ENCODE assay signal across 3 cellular contexts in the genomic region with DNA sequence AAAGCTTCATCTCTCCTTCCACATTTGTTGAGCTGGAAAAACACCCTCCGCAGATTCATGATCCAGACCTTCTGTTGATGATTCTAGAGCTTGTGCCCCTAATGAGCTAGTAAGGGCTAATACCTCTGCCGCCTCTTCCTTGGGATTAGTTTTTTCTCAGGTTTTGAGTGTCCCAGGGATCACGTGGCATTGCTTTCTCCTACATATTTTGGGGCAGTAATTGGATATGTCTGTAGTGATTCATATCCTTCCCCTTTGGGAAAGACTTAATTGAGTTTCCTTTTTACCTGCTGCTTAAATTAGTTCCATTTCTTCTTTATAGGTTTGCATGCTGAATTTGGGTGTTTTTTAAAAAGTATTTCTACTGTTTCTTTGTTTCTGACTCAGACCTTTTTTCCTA.
A peak's percentile ranks its signal among the peaks of the same experiment; 100 is the strongest.
TF ChIP-seq lines count a peak whose summit lies in the region.

No MANE protein-coding gene starts in this region.

TF ChIP-seq in SK-N-SH, 30 proteins besides CTCF, POLR2A, EP300 and RAD21:
- no peak for TF ChIP-seq FOSL2 (IDR thresholded peaks at IDR 0.05; ENCODE audit: borderline replicate concordance, low read depth)
- 0 out of 2 replicates have a peak, but pooled peaks have one; percentile 29 for TF ChIP-seq USF1 (IDR thresholded peaks at IDR 0.05; ENCODE audit: borderline replicate concordance, low read depth)
- no peak for TF ChIP-seq TAF1 (IDR thresholded peaks at IDR 0.05; ENCODE audit: borderline replicate concordance, low read depth, low read length)
TF ChIP-seq in SK-N-SH: peak in this region for 1.

TF ChIP-seq in SK-N-SH treated with all-trans-retinoic acid at 6 μM for 48 hours, 23 proteins besides CTCF, POLR2A, EP300 and RAD21:
- TF ChIP-seq ISL1 (CRISPR knock-in tag; IDR thresholded peaks at IDR 0.05) (no peak), TCF4 (CRISPR knock-in tag; IDR thresholded peaks at IDR 0.05; ENCODE audit: borderline replicate concordance) (no peak), TOX (CRISPR knock-in tag; IDR thresholded peaks at IDR 0.05; ENCODE audit: borderline replicate concordance) (no peak), GLIS3 (CRISPR knock-in tag; IDR thresholded peaks at IDR 0.05) (no peak), ZC3H10 (CRISPR knock-in tag; IDR thresholded peaks at IDR 0.05) (no peak), POU6F1 (CRISPR knock-in tag; IDR thresholded peaks at IDR 0.05; ENCODE audit: borderline replicate concordance, low read depth) (no peak), ZNF8 (CRISPR knock-in tag; IDR thresholded peaks at IDR 0.05) (no peak), ZNF70 (CRISPR knock-in tag; IDR thresholded peaks at IDR 0.05) (no peak), ARNTL (CRISPR knock-in tag; IDR thresholded peaks at IDR 0.05; ENCODE audit: borderline replicate concordance, low read depth) (no peak), ESRRG (CRISPR knock-in tag; IDR thresholded peaks at IDR 0.05) (no peak), BACH2 (CRISPR knock-in tag; IDR thresholded peaks at IDR 0.05; ENCODE audit: borderline replicate concordance) (no peak), CSDC2 (CRISPR knock-in tag; IDR thresholded peaks at IDR 0.05) (no peak), PPARA (CRISPR knock-in tag; IDR thresholded peaks at IDR 0.05; ENCODE audit: borderline replicate concordance) (no peak), OSR1 (CRISPR knock-in tag; IDR thresholded peaks at IDR 0.05) (no peak), SNAI2 (CRISPR knock-in tag; IDR thresholded peaks at IDR 0.05) (no peak), CREB5 (CRISPR knock-in tag; IDR thresholded peaks at IDR 0.05; ENCODE audit: low read depth) (no peak), ZFP30 (CRISPR knock-in tag; IDR thresholded peaks at IDR 0.05) (no peak), ZNF565 (CRISPR knock-in tag; conservative IDR thresholded peaks at IDR 0.05; ENCODE audit: low read depth) (no peak), RARB (CRISPR knock-in tag; IDR thresholded peaks at IDR 0.05) (no peak)
- TF ChIP-seq, protein P1, sequence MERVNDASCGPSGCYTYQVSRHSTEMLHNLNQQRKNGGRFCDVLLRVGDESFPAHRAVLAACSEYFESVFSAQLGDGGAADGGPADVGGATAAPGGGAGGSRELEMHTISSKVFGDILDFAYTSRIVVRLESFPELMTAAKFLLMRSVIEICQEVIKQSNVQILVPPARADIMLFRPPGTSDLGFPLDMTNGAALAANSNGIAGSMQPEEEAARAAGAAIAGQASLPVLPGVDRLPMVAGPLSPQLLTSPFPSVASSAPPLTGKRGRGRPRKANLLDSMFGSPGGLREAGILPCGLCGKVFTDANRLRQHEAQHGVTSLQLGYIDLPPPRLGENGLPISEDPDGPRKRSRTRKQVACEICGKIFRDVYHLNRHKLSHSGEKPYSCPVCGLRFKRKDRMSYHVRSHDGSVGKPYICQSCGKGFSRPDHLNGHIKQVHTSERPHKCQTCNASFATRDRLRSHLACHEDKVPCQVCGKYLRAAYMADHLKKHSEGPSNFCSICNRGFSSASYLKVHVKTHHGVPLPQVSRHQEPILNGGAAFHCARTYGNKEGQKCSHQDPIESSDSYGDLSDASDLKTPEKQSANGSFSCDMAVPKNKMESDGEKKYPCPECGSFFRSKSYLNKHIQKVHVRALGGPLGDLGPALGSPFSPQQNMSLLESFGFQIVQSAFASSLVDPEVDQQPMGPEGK (CRISPR knock-in tag; IDR thresholded peaks at IDR 0.05; ENCODE audit: borderline replicate concordance): no peak

TF ChIP-seq in Ishikawa, 13 proteins besides CTCF, POLR2A, EP300 and RAD21:
- TF ChIP-seq USF1 (IDR thresholded peaks at IDR 0.05): peak; percentile 48
- TF ChIP-seq, protein P2, sequence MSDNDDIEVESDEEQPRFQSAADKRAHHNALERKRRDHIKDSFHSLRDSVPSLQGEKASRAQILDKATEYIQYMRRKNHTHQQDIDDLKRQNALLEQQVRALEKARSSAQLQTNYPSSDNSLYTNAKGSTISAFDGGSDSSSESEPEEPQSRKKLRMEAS (IDR thresholded peaks at IDR 0.05): no peak
